ENCODE assay signal across 1 cellular context in genomic region chr7:44727346-44728262, GRCh38.
A peak's percentile ranks its signal among the peaks of the same experiment; 100 is the strongest.
TF ChIP-seq lines count a peak whose summit lies in the region.

No MANE protein-coding gene starts in this region.

TF ChIP-seq in K562, 482 proteins besides CTCF, POLR2A, EP300 and RAD21 (continued from another document and continues in another):
- no peak for TF ChIP-seq BCLAF1 (IDR thresholded peaks at IDR 0.05; ENCODE audit: borderline replicate concordance in 1 of 2, control insufficient read depth in 1 of 2, low read depth in 2 of 2, low read length in 1 of 2)
- TF ChIP-seq TRIM25 (IDR thresholded peaks at IDR 0.05; ENCODE audit: borderline replicate concordance) = no peak
- no peak for TF ChIP-seq CGGBP1 (CRISPR knock-in tag; IDR thresholded peaks at IDR 0.05)
- TF ChIP-seq ZNF551 (CRISPR knock-in tag; IDR thresholded peaks at IDR 0.05) = no peak
- no peak for TF ChIP-seq ZBTB34 (CRISPR knock-in tag; IDR thresholded peaks at IDR 0.05)
- peak; percentile 19; the same call in 1 of the 2 replicates for TF ChIP-seq SPI1 (IDR thresholded peaks at IDR 0.05; ENCODE audit: borderline replicate concordance, low read depth, low read length)
- TF ChIP-seq ZFP91 (CRISPR knock-in tag; IDR thresholded peaks at IDR 0.05) = no peak
- no peak for TF ChIP-seq EGR1 (conservative IDR thresholded peaks at IDR 0.05)
- TF ChIP-seq FOSL1 (tag; conservative IDR thresholded peaks at IDR 0.05) = 0 out of 2 replicates have a peak, but pooled peaks have one; percentile 29
- peak; percentile 41; the same call in 1 of the 2 replicates for TF ChIP-seq ZNF316 (IDR thresholded peaks at IDR 0.05)
- TF ChIP-seq GTF2E2 (tag; IDR thresholded peaks at IDR 0.05) = no peak
- no peak for TF ChIP-seq ZNF197 (CRISPR knock-in tag; IDR thresholded peaks at IDR 0.05; ENCODE audit: low read depth)
- no peak for TF ChIP-seq NCOA2 (IDR thresholded peaks at IDR 0.05; ENCODE audit: partially characterized antibody in 2 of 2)
- TF ChIP-seq NFE2 (IDR thresholded peaks at IDR 0.05; ENCODE audit: low read depth) = peak; percentile 65
- TF ChIP-seq ATF7 (IDR thresholded peaks at IDR 0.05) = no peak
- no peak for TF ChIP-seq ZNF280B (CRISPR knock-in tag; IDR thresholded peaks at IDR 0.05)
- TF ChIP-seq ZNF184 (CRISPR knock-in tag; IDR thresholded peaks at IDR 0.05) = no peak
- TF ChIP-seq ZNF24 (IDR thresholded peaks at IDR 0.05) = no peak
- TF ChIP-seq TRIM24 (IDR thresholded peaks at IDR 0.05) = no peak
- TF ChIP-seq MLLT1 (IDR thresholded peaks at IDR 0.05) = 0 out of 4 replicates have a peak, but pooled peaks of 1 of the 2 experiments have one; percentile 37
- TF ChIP-seq ZKSCAN1 (IDR thresholded peaks at IDR 0.05; ENCODE audit: low read depth, low read length) = no peak
- no peak for TF ChIP-seq ZBTB40 (IDR thresholded peaks at IDR 0.05)
- no peak for TF ChIP-seq ZBTB40 (CRISPR knock-in tag; IDR thresholded peaks at IDR 0.05)
- no peak for TF ChIP-seq ZC3H4 (CRISPR knock-in tag; IDR thresholded peaks at IDR 0.05; ENCODE audit: borderline replicate concordance)
- TF ChIP-seq ZBTB17 (CRISPR knock-in tag; IDR thresholded peaks at IDR 0.05) = peak; percentile 88
- TF ChIP-seq NR1H2 (CRISPR knock-in tag; IDR thresholded peaks at IDR 0.05) = no peak
- no peak for TF ChIP-seq CREM (IDR thresholded peaks at IDR 0.05; ENCODE audit: low read depth)
- TF ChIP-seq PURB (CRISPR knock-in tag; IDR thresholded peaks at IDR 0.05; ENCODE audit: low read depth) = no peak
- no peak for TF ChIP-seq DIDO1 (tag; IDR thresholded peaks at IDR 0.05; ENCODE audit: low read depth)
- TF ChIP-seq C11orf30 (IDR thresholded peaks at IDR 0.05; ENCODE audit: low read depth) = peak; percentile 7; the same call in 1 of the 2 replicates
- TF ChIP-seq SRF (CRISPR knock-in tag; IDR thresholded peaks at IDR 0.05) = no peak
- TF ChIP-seq STAG1 (CRISPR knock-in tag; IDR thresholded peaks at IDR 0.05; ENCODE audit: borderline replicate concordance) = no peak
- peak in 1 of 2 experiments; percentile 44; a peak in 1 of 4 replicates for TF ChIP-seq KDM1A (IDR thresholded peaks at IDR 0.05)
- peak; percentile 36; the same call in 1 of the 2 replicates for TF ChIP-seq ZNF384 (IDR thresholded peaks at IDR 0.05; ENCODE audit: low read depth, low read length)
- no peak for TF ChIP-seq POLR2B (IDR thresholded peaks at IDR 0.05; ENCODE audit: low read depth, partially characterized antibody)
- TF ChIP-seq GTF2B (IDR thresholded peaks at IDR 0.05; ENCODE audit: extremely low read depth, insufficient read length) = no peak
- no peak for TF ChIP-seq ZNF124 (CRISPR knock-in tag; IDR thresholded peaks at IDR 0.05)
- TF ChIP-seq SMARCE1 (IDR thresholded peaks at IDR 0.05) = no peak
- TF ChIP-seq TAL1 (IDR thresholded peaks at IDR 0.05) = no peak
